ENCODE assay signal across 1 cellular context in the genomic region with DNA sequence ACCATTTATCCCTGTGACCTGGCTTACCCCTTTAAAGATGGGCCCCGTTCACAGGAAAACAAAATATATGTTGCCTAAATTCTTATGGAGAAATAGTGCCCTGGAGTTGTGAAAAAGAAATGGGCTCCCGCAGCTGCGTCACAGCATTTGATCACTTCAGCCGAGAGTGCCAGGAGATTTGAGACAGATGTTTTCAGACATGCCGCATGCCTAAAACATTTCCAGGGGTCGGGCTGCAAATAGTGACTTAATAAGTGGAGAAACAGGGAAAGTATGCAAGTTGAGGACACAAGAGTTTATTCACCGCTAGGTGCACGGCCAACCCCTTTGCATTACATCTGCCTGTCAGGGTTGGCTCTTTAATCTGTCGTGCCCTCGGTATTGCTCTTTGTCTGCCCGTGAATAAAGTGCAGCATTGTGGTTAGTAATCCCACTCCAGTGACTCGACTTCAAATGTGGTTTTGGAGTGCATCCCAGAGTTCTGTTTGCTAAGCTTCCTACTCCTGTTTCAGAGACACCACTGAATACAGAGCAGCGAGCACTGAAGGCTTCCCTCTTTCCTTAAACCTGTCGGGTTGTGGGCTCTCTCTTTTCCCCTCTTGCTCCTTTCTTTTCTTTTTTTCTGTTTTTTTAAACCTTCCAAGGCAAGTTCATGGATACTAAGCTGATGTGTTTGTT.
TF ChIP-seq lines count a peak whose summit lies in the region.

No MANE protein-coding gene starts in this region.

TF ChIP-seq in HEK293, 187 proteins besides CTCF, POLR2A, EP300 and RAD21 (continued from another document and continues in another):
- TF ChIP-seq ZNF549 (tag by site-specific recombination; IDR thresholded peaks at IDR 0.05) (no peak), ZNF184 (tag by site-specific recombination; IDR thresholded peaks at IDR 0.05) (no peak), ZFP37 (tag by site-specific recombination; IDR thresholded peaks at IDR 0.05) (peak; percentile 21; the same call in 1 of the 2 replicates), ZNF214 (tag by site-specific recombination; IDR thresholded peaks at IDR 0.05; ENCODE audit: borderline replicate concordance) (no peak), ZNF155 (tag by site-specific recombination; IDR thresholded peaks at IDR 0.05) (no peak), SCRT1 (tag by site-specific recombination; IDR thresholded peaks at IDR 0.05; ENCODE audit: borderline replicate concordance) (no peak), KLF1 (tag by site-specific recombination; IDR thresholded peaks at IDR 0.05) (no peak), ZBTB17 (tag by site-specific recombination; IDR thresholded peaks at IDR 0.05) (peak; percentile 96), ZBTB20 (tag by site-specific recombination; IDR thresholded peaks at IDR 0.05) (0 out of 2 replicates have a peak, but pooled peaks have one; percentile 16), ZNF16 (tag by site-specific recombination; IDR thresholded peaks at IDR 0.05; ENCODE audit: low read depth) (no peak), ZNF37A (tag by site-specific recombination; IDR thresholded peaks at IDR 0.05) (no peak), ZNF24 (tag by site-specific recombination; IDR thresholded peaks at IDR 0.05) (no peak), SP7 (tag by site-specific recombination; IDR thresholded peaks at IDR 0.05) (0 out of 2 replicates have a peak, but pooled peaks have one; percentile 37), ZNF248 (tag by site-specific recombination; IDR thresholded peaks at IDR 0.05) (no peak), ZNF629 (tag by site-specific recombination; IDR thresholded peaks at IDR 0.05) (peak; percentile 57; the same call in 1 of the 2 replicates), ZXDB (tag by site-specific recombination; IDR thresholded peaks at IDR 0.05) (peak; percentile 80), MZF1 (tag by site-specific recombination; IDR thresholded peaks at IDR 0.05; ENCODE audit: borderline replicate concordance) (no peak), ZNF837 (tag by site-specific recombination; IDR thresholded peaks at IDR 0.05) (no peak), ZBTB7A (tag by site-specific recombination; IDR thresholded peaks at IDR 0.05; ENCODE audit: low read depth) (no peak), ZNF792 (tag by site-specific recombination; IDR thresholded peaks at IDR 0.05) (peak; percentile 69; the same call in 1 of the 2 replicates), ZEB2 (tag by site-specific recombination; IDR thresholded peaks at IDR 0.05) (0 out of 2 replicates have a peak, but pooled peaks have one; percentile 19), KLF9 (tag by site-specific recombination; IDR thresholded peaks at IDR 0.05; ENCODE audit: low read depth) (no peak), ZNF10 (tag by site-specific recombination; IDR thresholded peaks at IDR 0.05) (0 out of 2 replicates have a peak, but pooled peaks have one; percentile 23), SALL2 (tag by site-specific recombination; IDR thresholded peaks at IDR 0.05; ENCODE audit: borderline replicate concordance) (no peak), ZNF76 (tag by site-specific recombination; IDR thresholded peaks at IDR 0.05; ENCODE audit: borderline replicate concordance, low read depth) (no peak)
- TF ChIP-seq, protein P1, sequence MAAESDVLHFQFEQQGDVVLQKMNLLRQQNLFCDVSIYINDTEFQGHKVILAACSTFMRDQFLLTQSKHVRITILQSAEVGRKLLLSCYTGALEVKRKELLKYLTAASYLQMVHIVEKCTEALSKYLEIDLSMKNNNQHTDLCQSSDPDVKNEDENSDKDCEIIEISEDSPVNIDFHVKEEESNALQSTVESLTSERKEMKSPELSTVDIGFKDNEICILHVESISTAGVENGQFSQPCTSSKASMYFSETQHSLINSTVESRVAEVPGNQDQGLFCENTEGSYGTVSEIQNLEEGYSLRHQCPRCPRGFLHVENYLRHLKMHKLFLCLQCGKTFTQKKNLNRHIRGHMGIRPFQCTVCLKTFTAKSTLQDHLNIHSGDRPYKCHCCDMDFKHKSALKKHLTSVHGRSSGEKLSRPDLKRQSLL (tag by site-specific recombination; IDR thresholded peaks at IDR 0.05) = no peak
- TF ChIP-seq, protein P2, sequence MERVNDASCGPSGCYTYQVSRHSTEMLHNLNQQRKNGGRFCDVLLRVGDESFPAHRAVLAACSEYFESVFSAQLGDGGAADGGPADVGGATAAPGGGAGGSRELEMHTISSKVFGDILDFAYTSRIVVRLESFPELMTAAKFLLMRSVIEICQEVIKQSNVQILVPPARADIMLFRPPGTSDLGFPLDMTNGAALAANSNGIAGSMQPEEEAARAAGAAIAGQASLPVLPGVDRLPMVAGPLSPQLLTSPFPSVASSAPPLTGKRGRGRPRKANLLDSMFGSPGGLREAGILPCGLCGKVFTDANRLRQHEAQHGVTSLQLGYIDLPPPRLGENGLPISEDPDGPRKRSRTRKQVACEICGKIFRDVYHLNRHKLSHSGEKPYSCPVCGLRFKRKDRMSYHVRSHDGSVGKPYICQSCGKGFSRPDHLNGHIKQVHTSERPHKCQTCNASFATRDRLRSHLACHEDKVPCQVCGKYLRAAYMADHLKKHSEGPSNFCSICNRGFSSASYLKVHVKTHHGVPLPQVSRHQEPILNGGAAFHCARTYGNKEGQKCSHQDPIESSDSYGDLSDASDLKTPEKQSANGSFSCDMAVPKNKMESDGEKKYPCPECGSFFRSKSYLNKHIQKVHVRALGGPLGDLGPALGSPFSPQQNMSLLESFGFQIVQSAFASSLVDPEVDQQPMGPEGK (tag by site-specific recombination; IDR thresholded peaks at IDR 0.05) = no peak
- TF ChIP-seq, protein P3, sequence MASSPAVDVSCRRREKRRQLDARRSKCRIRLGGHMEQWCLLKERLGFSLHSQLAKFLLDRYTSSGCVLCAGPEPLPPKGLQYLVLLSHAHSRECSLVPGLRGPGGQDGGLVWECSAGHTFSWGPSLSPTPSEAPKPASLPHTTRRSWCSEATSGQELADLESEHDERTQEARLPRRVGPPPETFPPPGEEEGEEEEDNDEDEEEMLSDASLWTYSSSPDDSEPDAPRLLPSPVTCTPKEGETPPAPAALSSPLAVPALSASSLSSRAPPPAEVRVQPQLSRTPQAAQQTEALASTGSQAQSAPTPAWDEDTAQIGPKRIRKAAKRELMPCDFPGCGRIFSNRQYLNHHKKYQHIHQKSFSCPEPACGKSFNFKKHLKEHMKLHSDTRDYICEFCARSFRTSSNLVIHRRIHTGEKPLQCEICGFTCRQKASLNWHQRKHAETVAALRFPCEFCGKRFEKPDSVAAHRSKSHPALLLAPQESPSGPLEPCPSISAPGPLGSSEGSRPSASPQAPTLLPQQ (tag by site-specific recombination; IDR thresholded peaks at IDR 0.05) = peak; percentile 87
- TF ChIP-seq, protein P4, sequence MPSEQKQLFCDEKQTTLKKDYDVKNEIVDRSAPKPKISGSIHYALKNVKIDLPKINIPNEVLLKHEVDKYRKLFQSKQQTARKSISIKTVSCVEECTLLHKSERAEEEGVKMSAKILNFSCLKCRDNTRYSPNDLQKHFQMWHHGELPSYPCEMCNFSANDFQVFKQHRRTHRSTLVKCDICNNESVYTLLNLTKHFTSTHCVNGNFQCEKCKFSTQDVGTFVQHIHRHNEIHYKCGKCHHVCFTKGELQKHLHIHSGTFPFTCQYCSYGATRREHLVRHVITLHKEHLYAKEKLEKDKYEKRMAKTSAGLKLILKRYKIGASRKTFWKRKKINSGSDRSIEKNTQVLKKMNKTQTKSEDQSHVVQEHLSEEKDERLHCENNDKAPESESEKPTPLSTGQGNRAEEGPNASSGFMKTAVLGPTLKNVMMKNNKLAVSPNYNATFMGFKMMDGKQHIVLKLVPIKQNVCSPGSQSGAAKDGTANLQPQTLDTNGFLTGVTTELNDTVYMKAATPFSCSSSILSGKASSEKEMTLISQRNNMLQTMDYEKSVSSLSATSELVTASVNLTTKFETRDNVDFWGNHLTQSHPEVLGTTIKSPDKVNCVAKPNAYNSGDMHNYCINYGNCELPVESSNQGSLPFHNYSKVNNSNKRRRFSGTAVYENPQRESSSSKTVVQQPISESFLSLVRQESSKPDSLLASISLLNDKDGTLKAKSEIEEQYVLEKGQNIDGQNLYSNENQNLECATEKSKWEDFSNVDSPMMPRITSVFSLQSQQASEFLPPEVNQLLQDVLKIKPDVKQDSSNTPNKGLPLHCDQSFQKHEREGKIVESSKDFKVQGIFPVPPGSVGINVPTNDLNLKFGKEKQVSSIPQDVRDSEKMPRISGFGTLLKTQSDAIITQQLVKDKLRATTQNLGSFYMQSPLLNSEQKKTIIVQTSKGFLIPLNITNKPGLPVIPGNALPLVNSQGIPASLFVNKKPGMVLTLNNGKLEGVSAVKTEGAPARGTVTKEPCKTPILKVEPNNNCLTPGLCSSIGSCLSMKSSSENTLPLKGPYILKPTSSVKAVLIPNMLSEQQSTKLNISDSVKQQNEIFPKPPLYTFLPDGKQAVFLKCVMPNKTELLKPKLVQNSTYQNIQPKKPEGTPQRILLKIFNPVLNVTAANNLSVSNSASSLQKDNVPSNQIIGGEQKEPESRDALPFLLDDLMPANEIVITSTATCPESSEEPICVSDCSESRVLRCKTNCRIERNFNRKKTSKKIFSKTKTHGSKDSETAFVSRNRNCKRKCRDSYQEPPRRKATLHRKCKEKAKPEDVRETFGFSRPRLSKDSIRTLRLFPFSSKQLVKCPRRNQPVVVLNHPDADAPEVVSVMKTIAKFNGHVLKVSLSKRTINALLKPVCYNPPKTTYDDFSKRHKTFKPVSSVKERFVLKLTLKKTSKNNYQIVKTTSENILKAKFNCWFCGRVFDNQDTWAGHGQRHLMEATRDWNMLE (tag by site-specific recombination; conservative IDR thresholded peaks at IDR 0.05; ENCODE audit: low read depth) = 0 out of 2 replicates have a peak, but pooled peaks have one; percentile 17
- TF ChIP-seq, protein P5, sequence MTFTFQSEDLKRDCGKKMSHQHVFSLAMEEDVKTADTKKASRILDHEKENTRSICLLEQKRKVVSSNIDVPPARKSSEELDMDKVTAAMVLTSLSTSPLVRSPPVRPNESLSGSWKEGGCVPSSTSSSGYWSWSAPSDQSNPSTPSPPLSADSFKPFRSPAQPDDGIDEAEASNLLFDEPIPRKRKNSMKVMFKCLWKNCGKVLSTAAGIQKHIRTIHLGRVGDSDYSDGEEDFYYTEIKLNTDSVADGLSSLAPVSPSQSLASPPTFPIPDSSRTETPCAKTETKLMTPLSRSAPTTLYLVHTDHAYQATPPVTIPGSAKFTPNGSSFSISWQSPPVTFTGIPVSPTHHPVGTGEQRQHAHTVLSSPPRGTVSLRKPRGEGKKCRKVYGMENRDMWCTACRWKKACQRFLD (tag by site-specific recombination; IDR thresholded peaks at IDR 0.05) = no peak
- TF ChIP-seq, protein P6, sequence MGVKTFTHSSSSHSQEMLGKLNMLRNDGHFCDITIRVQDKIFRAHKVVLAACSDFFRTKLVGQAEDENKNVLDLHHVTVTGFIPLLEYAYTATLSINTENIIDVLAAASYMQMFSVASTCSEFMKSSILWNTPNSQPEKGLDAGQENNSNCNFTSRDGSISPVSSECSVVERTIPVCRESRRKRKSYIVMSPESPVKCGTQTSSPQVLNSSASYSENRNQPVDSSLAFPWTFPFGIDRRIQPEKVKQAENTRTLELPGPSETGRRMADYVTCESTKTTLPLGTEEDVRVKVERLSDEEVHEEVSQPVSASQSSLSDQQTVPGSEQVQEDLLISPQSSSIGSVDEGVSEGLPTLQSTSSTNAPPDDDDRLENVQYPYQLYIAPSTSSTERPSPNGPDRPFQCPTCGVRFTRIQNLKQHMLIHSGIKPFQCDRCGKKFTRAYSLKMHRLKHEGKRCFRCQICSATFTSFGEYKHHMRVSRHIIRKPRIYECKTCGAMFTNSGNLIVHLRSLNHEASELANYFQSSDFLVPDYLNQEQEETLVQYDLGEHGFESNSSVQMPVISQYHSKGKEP (tag by site-specific recombination; IDR thresholded peaks at IDR 0.05) = peak; percentile 55; the same call in 1 of the 2 replicates
- TF ChIP-seq, protein P7, sequence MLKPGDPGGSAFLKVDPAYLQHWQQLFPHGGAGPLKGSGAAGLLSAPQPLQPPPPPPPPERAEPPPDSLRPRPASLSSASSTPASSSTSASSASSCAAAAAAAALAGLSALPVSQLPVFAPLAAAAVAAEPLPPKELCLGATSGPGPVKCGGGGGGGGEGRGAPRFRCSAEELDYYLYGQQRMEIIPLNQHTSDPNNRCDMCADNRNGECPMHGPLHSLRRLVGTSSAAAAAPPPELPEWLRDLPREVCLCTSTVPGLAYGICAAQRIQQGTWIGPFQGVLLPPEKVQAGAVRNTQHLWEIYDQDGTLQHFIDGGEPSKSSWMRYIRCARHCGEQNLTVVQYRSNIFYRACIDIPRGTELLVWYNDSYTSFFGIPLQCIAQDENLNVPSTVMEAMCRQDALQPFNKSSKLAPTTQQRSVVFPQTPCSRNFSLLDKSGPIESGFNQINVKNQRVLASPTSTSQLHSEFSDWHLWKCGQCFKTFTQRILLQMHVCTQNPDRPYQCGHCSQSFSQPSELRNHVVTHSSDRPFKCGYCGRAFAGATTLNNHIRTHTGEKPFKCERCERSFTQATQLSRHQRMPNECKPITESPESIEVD (tag by site-specific recombination; IDR thresholded peaks at IDR 0.05) = no peak; the same call in 1 of the 2 replicates
- TF ChIP-seq, protein P8, sequence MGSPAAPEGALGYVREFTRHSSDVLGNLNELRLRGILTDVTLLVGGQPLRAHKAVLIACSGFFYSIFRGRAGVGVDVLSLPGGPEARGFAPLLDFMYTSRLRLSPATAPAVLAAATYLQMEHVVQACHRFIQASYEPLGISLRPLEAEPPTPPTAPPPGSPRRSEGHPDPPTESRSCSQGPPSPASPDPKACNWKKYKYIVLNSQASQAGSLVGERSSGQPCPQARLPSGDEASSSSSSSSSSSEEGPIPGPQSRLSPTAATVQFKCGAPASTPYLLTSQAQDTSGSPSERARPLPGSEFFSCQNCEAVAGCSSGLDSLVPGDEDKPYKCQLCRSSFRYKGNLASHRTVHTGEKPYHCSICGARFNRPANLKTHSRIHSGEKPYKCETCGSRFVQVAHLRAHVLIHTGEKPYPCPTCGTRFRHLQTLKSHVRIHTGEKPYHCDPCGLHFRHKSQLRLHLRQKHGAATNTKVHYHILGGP (tag by site-specific recombination; IDR thresholded peaks at IDR 0.05) = no peak
- TF ChIP-seq, protein P9, sequence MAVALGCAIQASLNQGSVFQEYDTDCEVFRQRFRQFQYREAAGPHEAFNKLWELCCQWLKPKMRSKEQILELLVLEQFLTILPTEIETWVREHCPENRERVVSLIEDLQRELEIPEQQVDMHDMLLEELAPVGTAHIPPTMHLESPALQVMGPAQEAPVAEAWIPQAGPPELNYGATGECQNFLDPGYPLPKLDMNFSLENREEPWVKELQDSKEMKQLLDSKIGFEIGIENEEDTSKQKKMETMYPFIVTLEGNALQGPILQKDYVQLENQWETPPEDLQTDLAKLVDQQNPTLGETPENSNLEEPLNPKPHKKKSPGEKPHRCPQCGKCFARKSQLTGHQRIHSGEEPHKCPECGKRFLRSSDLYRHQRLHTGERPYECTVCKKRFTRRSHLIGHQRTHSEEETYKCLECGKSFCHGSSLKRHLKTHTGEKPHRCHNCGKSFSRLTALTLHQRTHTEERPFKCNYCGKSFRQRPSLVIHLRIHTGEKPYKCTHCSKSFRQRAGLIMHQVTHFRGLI (tag by site-specific recombination; IDR thresholded peaks at IDR 0.05) = peak; percentile 93
- TF ChIP-seq, protein P10, sequence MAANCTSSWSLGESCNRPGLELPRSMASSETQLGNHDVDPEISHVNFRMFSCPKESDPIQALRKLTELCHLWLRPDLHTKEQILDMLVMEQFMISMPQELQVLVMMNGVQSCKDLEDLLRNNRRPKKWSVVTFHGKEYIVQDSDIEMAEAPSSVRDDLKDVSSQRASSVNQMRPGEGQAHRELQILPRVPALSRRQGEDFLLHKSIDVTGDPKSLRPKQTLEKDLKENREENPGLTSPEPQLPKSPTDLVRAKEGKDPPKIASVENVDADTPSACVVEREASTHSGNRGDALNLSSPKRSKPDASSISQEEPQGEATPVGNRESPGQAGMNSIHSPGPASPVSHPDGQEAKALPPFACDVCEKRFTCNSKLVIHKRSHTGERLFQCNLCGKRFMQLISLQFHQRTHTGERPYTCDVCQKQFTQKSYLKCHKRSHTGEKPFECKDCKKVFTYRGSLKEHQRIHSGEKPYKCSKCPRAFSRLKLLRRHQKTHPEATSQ (tag by site-specific recombination; IDR thresholded peaks at IDR 0.05) = no peak
